In the genomic region with DNA sequence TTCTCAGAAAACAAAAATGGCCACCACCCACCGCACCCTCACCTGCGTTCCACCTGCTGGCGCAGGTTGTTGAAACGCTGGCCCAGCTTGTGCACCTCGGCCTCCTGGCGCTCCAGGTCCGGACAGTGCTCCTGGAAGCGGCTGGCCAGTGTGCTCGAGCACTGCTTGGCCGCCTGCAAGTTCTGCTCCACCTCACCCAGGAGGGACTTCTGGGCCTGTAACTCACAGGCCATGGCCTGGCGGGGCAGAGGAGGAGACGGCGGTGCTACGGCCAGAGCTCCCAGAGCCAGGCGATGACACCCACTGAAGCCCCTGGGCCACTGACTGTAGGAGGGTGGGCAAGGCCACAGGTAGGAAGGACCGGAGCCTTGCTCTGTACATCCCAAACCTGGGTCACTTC, we compare ENCODE assay signal across 14 cellular contexts. TPM values are rescaled to one million over a fixed set of nuclear protein-coding genes. Genes with fewer than 3 reads are reported as not detected.
A peak's percentile ranks its signal among the peaks of the same experiment; 100 is the strongest.
DNase-seq lines count a peak whose midpoint lies in the region; ATAC-seq and TF ChIP-seq lines count a peak whose summit lies in the region.
"Had no signal": no experiment of that assay in that cellular context is flagged by ENCODE, and none has a peak within 500 bp of the region (broad histone marks: within the 10 kb centered on the region; RNA-seq: fewer than 3 reads in every experiment).

No MANE protein-coding gene starts in this region.

- peaks cover 66% of the 10 kb centered on the region for H3K36me3 ChIP-seq in neutrophil

- H3K36me3 Mint-ChIP-seq in activated CD4-positive, alpha-beta T cell treated with anti-CD3 and anti-CD28 coated beads, Interleukin-2, amount 10 ng/mL, durations not matched to agents 7 days and 5 days (ENCODE audit: low read depth), result no peaks in the 10 kb centered on the region

- POLR2A ChIA-PET in activated CD4-positive, alpha-beta T cell treated with anti-CD3 and anti-CD28 coated beads, Interleukin-2, amount 10 ng/mL, durations not matched to agents 7 days and 5 days (lab: Charles Lee), result no interaction called here

- H3K27ac Mint-ChIP-seq in activated CD4-positive, alpha-beta T cell treated with anti-CD3 and anti-CD28 coated beads, Interleukin-2, amount 10 ng/mL, durations not matched to agents 7 days and 5 days, result peak overlapping the region; percentile 41
- H3K27ac Mint-ChIP-seq: CD4-positive, alpha-beta T cell; IgD-negative memory B cell had no signal

- no peaks in the 10 kb centered on the region for H3K9me3 ChIP-seq in neutrophil
- H3K9me3 ChIP-seq: A549, Caco-2 had no signal

- peak overlapping the region; percentile 25 for H3K27ac ChIP-seq in neutrophil
- H3K27ac ChIP-seq: 22Rv1, A549, GM23248 had no signal

- no peaks in the 10 kb centered on the region for H3K4me1 ChIP-seq in neutrophil (ENCODE audit: control insufficient read depth in 1 of 2, insufficient read depth in 1 of 2, low read depth in 1 of 2, low read length in 1 of 2)
- H3K4me1 ChIP-seq: A549, Caco-2 had no signal

- no peak for TF ChIP-seq CTCF in neutrophil (IDR thresholded peaks at IDR 0.05)
- no peak for TF ChIP-seq CTCF in GM10266 (IDR thresholded peaks at IDR 0.05; ENCODE audit: control insufficient read depth, insufficient read depth, low read depth, missing control alignments)

- no peaks in the 10 kb centered on the region for H3K9me3 Mint-ChIP-seq in activated CD4-positive, alpha-beta T cell treated with anti-CD3 and anti-CD28 coated beads, Interleukin-2, amount 10 ng/mL, durations not matched to agents 7 days and 5 days
- H3K9me3 Mint-ChIP-seq: CD4-positive, alpha-beta T cell; IgD-negative memory B cell had no signal

- H3K27me3 Mint-ChIP-seq in activated CD4-positive, alpha-beta T cell treated with anti-CD3 and anti-CD28 coated beads, Interleukin-2, amount 10 ng/mL, durations not matched to agents 7 days and 5 days, result no peaks in the 10 kb centered on the region
- H3K27me3 Mint-ChIP-seq: CD4-positive, alpha-beta T cell; IgD-negative memory B cell had no signal

- no peak overlapping the region for H3K4me3 Mint-ChIP-seq in activated CD4-positive, alpha-beta T cell treated with anti-CD3 and anti-CD28 coated beads, Interleukin-2, amount 10 ng/mL, durations not matched to agents 7 days and 5 days
- H3K4me3 Mint-ChIP-seq: CD4-positive, alpha-beta T cell; IgD-negative memory B cell had no signal

- no peak overlapping the region for H3K4me3 ChIP-seq in neutrophil (ENCODE audit: low read depth in 1 of 2, low read length in 1 of 2)
- H3K4me3 ChIP-seq: A549, GM23248 had no signal

- H3K4me1 Mint-ChIP-seq in activated CD4-positive, alpha-beta T cell treated with anti-CD3 and anti-CD28 coated beads, Interleukin-2, amount 10 ng/mL, durations not matched to agents 7 days and 5 days, result no peaks in the 10 kb centered on the region

- peak; percentile 2 for ATAC-seq in esophagus mucosa
- ATAC-seq: A549 had no signal

- no peaks in the 10 kb centered on the region for H3K27me3 ChIP-seq in neutrophil

- CTCF ChIA-PET in activated CD4-positive, alpha-beta T cell treated with anti-CD3 and anti-CD28 coated beads, Interleukin-2, amount 10 ng/mL, durations not matched to agents 7 days and 5 days (lab: Charles Lee), result interaction anchor here (0.7 kb wide), 1 partner anchor 20 kb away, joined by 3 read pairs; no protein-coding TSS in a partner anchor

- no peak for DNase-seq in activated CD4-positive, alpha-beta T cell treated with anti-CD3 and anti-CD28 coated beads, Interleukin-2, amount 10 ng/mL, durations not matched to agents 7 days and 5 days
- no peak for DNase-seq in activated CD4-positive, alpha-beta T cell treated with anti-CD3 and anti-CD28 coated beads, Interleukin-2, amount 50 U/mL, for 4 hours
- no peak for DNase-seq in GM10266 (ENCODE audit: extremely low spot score)
- DNase-seq in NCI-H2227 (lab: John Stamatoyannopoulos, UW; ENCODE audit: unreplicated experiment), result no peak
- DNase-seq: AML-193; Caco-2; CD4-positive, alpha-beta T cell; GM23248; HCEC 1CT had no signal

RNA-seq across cellular contexts. Expression of gene UBN1, which starts 43.4 kb away (rescaled TPM):
- total RNA-seq in activated CD4-positive, alpha-beta T cell treated with anti-CD3 and anti-CD28 coated beads, Interleukin-2, amount 10 ng/mL, durations not matched to agents 7 days and 5 days, result 10 to 100 TPM; 38.2 to 38.3 TPM
- total RNA-seq in esophagus mucosa, result 12.0 TPM

RNA-seq across cellular contexts. Expression of gene GLYR1, which starts 43.6 kb away (rescaled TPM):
- 100 to 1,000 TPM; 101 to 104 TPM for total RNA-seq in activated CD4-positive, alpha-beta T cell treated with anti-CD3 and anti-CD28 coated beads, Interleukin-2, amount 10 ng/mL, durations not matched to agents 7 days and 5 days
- total RNA-seq in esophagus mucosa, result 49.9 TPM

RNA-seq across cellular contexts. Expression of gene PPL, which starts 46.3 kb away (rescaled TPM):
- total RNA-seq in activated CD4-positive, alpha-beta T cell treated with anti-CD3 and anti-CD28 coated beads, Interleukin-2, amount 10 ng/mL, durations not matched to agents 7 days and 5 days, result not detected
- total RNA-seq in esophagus mucosa, result 705 TPM
- total RNA-seq: CD4-positive, alpha-beta T cell had no signal

Comparison
In these comparisons a context has a peak if more than half of its experiments do, and no peak if none do; other contexts are left out.
1. RNA of gene PPL, which starts 46.3 kb away (total RNA-seq): 705 TPM in esophagus mucosa (single experiment); not detected in activated CD4-positive, alpha-beta T cell treated with anti-CD3 and anti-CD28 coated beads, Interleukin-2, amount 10 ng/mL, durations not matched to agents 7 days and 5 days; every median in the first group is over 100 times any median in the second.